8 cellular contexts compared by ENCODE assay signal in genomic region chr1:209190591-209191241, GRCh38.
DNase-seq lines count a peak whose midpoint lies in the region; ATAC-seq and TF ChIP-seq lines count a peak whose summit lies in the region.

No MANE protein-coding gene starts in this region.

- ATAC-seq in GM19328 (IDR thresholded peaks at IDR 0.05; ENCODE audit: unreplicated experiment) (peak; percentile 79), HG03175 (IDR thresholded peaks at IDR 0.05; ENCODE audit: unreplicated experiment) (peak; percentile 87), lower lobe of right lung (peak; percentile 87 to 89)

- no peaks in the 10 kb centered on the region for H3K27me3 ChIP-seq in brain microvascular endothelial cell (replicated peaks)
- no peaks in the 10 kb centered on the region for H3K27me3 ChIP-seq in lower lobe of right lung (ENCODE audit: low read depth)

- TF ChIP-seq CTCF in brain microvascular endothelial cell (IDR thresholded peaks at IDR 0.05; ENCODE audit: low read depth, low read length, missing control alignments) = peak; percentile 83
- TF ChIP-seq CTCF in lower lobe of right lung (IDR thresholded peaks at IDR 0.05) = peak; percentile 73

- H3K36me3 ChIP-seq in brain microvascular endothelial cell (replicated peaks) (no peaks in the 10 kb centered on the region), lower lobe of right lung (no peaks in the 10 kb centered on the region)

- intact Hi-C loops in lower lobe of right lung (cut with DNase I) = no loop called here

- no peak overlapping the region for H3K27ac ChIP-seq in brain microvascular endothelial cell
- no peak overlapping the region for H3K27ac ChIP-seq in lower lobe of right lung

- H3K9me3 ChIP-seq in lower lobe of right lung = peaks cover 10% of the 10 kb centered on the region

- H3K4me1 ChIP-seq in lower lobe of right lung = no peaks in the 10 kb centered on the region

- DNase-seq in Daoy (ENCODE audit: low read depth) = peak; percentile 72
- DNase-seq in NCI-H82 (lab: John Stamatoyannopoulos, UW) = peak; percentile 93
- peak; percentile 39 for DNase-seq in brain microvascular endothelial cell
- peak; percentile 59 for DNase-seq in lower lobe of right lung
- DNase-seq in T1000 (lab: John Stamatoyannopoulos, UW) = no peak
- DNase-seq in NCI-H187 (lab: John Stamatoyannopoulos, UW) = no peak

- H3K4me3 ChIP-seq in brain microvascular endothelial cell (ENCODE audit: low read depth, low read length) (no peak overlapping the region), lower lobe of right lung (no peak overlapping the region)

- in situ Hi-C loops in brain microvascular endothelial cell (cut with HindIII; ENCODE audit: low pct_ligation_motif_present, low sequenced_read_pairs) = no loop called here

Comparison
In these comparisons a context has a peak if more than half of its experiments do, and no peak if none do; other contexts are left out.
1. DNase-seq: peak in Daoy (single experiment), NCI-H82 (single experiment), brain microvascular endothelial cell (single experiment) and lower lobe of right lung (single experiment); none in T1000 (single experiment) and NCI-H187 (0 of 2).
2. Peak in every context shown above with its lines, with median percentiles within 50 percentile points of each other: ATAC-seq.